Comparison of ENCODE assay signal across 9 cellular contexts in the genomic region with DNA sequence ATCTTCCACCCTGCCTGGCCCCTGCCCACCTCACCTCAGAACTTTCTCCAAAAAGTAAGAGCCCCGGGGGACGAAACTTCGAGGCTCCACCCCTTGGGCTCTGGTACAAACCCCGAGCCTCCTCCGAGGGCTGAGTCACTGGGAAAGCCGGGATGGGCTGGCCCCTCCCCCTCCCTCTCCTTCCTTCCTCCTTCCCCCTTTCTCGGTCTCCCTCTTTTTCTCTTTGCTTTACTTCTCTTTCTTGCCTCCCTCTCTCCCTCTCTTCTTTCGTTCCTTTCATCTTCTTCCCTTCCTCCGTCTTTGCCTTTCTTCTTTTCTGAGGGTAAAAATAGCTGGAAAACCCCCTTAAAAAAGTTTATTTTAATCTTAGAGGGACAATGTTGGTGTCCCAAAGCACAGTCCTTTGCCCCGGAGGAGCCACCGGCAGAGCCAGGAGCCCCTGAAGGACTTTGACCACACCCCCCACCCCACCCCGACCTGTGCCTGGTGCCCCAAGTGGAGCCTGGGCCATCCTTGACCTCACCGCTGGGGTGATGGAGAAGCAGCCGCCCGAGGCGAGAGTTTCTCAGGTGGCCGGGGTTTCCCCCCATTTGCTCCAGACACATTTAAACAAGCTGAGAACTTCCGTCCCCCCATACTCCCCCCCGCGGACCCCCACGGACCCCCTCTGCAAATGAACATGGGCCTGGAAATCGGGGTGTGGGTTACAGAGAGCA. TPM values are rescaled to one million over a fixed set of nuclear protein-coding genes. Genes with fewer than 3 reads are reported as not detected.
DNase-seq lines count a peak whose midpoint lies in the region; ATAC-seq, FAIRE-seq and TF ChIP-seq lines count a peak whose summit lies in the region.
"Had no signal": no experiment of that assay in that cellular context is flagged by ENCODE, and none has a peak within 500 bp of the region (broad histone marks: within the 10 kb centered on the region; RNA-seq: fewer than 3 reads in every experiment).

No MANE protein-coding gene starts in this region.

- TF ChIP-seq EP300 in H1 (IDR thresholded peaks at IDR 0.05; ENCODE audit: borderline replicate concordance in 1 of 2, low read depth in 2 of 2, low read length in 2 of 2): no peak

- 43% methylated on average over 22 of the region's 22 CpGs; no CpG with 5 or more reads in 1 of the 2 experiments for WGBS in H1 (ENCODE audit: extremely low coverage in 1 of 2, insufficient coverage in 1 of 2, insufficient read length in 1 of 2, insufficient replicate concordance in 2 of 2, low coverage in 1 of 2, low lambda C conversion rate in 2 of 2, missing lambda C conversion rate in 1 of 2), 2 experiments

- peak overlapping the region; percentile 97 to 98 (median 98) for H3K27ac Mint-ChIP-seq in nephron

- H3K36me3 ChIP-seq in H1 (ENCODE audit: control insufficient read depth in 2 of 4, insufficient read depth in 4 of 4, low read length in 3 of 4): no peaks in the 10 kb centered on the region

- no peak overlapping the region for H4K91ac ChIP-seq in H1 (replicated peaks; ENCODE audit: insufficient read length, low read length)

- H3K4me2 ChIP-seq in H1 (ENCODE audit: insufficient read depth in 1 of 2, low read depth in 2 of 2, low read length in 2 of 2): peak overlapping the region in 1 of 2 experiments; percentile 6; a peak in 1 of 4 replicates

- H3K4me3 Mint-ChIP-seq in nephron: peak overlapping the region; percentile 45 to 82 (median 66)

- peaks cover 0 to 2% (median 0%) of the 10 kb centered on the region in 4 experiments; a peak in 3 of 7 replicates for H3K27me3 ChIP-seq in H1 (replicated peaks in 1 of 4; ENCODE audit: control insufficient read depth in 3 of 4, extremely low read depth in 1 of 4, insufficient read depth in 3 of 4, low read length in 3 of 4)

- no peak overlapping the region; the same call in 1 of the 2 replicates for H3K18ac ChIP-seq in H1 (ENCODE audit: extremely low read depth, low read length)

- H4K8ac ChIP-seq in H1 (ENCODE audit: extremely low read depth, insufficient read depth, low read length): no peak overlapping the region; the same call in 1 of the 2 replicates

- CTCF ChIA-PET in H1 (lab: Charles Lee; ENCODE audit: partially characterized antibody): interaction anchor here (0.8 to 2.0 kb wide), 8 partner anchors 11 to 78 kb away, joined by 3 to 6 read pairs (median 3); no protein-coding TSS in a partner anchor

- peaks cover 51% of the 10 kb centered on the region for H3K4me1 Mint-ChIP-seq in nephron

- TF ChIP-seq POLR2A in H1 (IDR thresholded peaks at IDR 0.05; ENCODE audit: control extremely low read depth in 1 of 2, low read depth in 2 of 2, low read length in 2 of 2): no peak

- H3K23ac ChIP-seq in H1 (ENCODE audit: insufficient read length): no peak overlapping the region

- H3K4me1 ChIP-seq in H1 (replicated peaks in 1 of 4; ENCODE audit: control insufficient read depth in 3 of 4, insufficient read depth in 4 of 4, low read length in 3 of 4): peaks cover 3 to 50% (median 33%) of the 10 kb centered on the region in 4 experiments

- H3K79me1 ChIP-seq in H1 (ENCODE audit: low read depth, low read length): no peaks in the 10 kb centered on the region

- no peak for TF ChIP-seq RAD21 in H1 (IDR thresholded peaks at IDR 0.05 in 1 of 2, conservative IDR thresholded peaks at IDR 0.05 in 1 of 2; ENCODE audit: low read depth in 2 of 2, low read length in 2 of 2)

- no peak overlapping the region for H2BK120ac ChIP-seq in H1 (replicated peaks; ENCODE audit: low read depth, low read length)

- H2BK20ac ChIP-seq in H1 (ENCODE audit: low read length): no peak overlapping the region

- no peak for FAIRE-seq in H1 (lab: Jason Lieb, UNC)

- no peaks in the 10 kb centered on the region for H3K79me2 ChIP-seq in H1 (ENCODE audit: control insufficient read depth in 1 of 2, insufficient read depth in 2 of 2, low read length in 2 of 2)

- TF ChIP-seq CTCF in H1 (IDR thresholded peaks at IDR 0.05; ENCODE audit: control extremely low read depth in 1 of 3, insufficient read depth in 1 of 3, low read depth in 1 of 3, low read length in 3 of 3) (no peak), nephron (IDR thresholded peaks at IDR 0.05; ENCODE audit: unreplicated experiment in 3 of 3) (no peak)

- no peak for ATAC-seq in HG02973 (IDR thresholded peaks at IDR 0.05; ENCODE audit: unreplicated experiment)
- no peak for ATAC-seq in GM18870 (IDR thresholded peaks at IDR 0.05; ENCODE audit: unreplicated experiment)
- no peak for ATAC-seq in GM18498 (IDR thresholded peaks at IDR 0.05; ENCODE audit: unreplicated experiment)

- no peaks in the 10 kb centered on the region for H4K20me1 ChIP-seq in H1 (replicated peaks in 1 of 2; ENCODE audit: control insufficient read depth in 1 of 2, insufficient read depth in 2 of 2, low read length in 2 of 2)

- no peak overlapping the region for H2BK12ac ChIP-seq in H1 (ENCODE audit: low read depth, low read length)

- no peak overlapping the region for H3K27ac ChIP-seq in H1 (ENCODE audit: low read depth, low read length)

- no peak overlapping the region for H2AK5ac ChIP-seq in H1 (ENCODE audit: low read depth, low read length)

- H3K4me3 ChIP-seq in H1 (ENCODE audit: extremely low read depth in 1 of 4, insufficient read depth in 2 of 4, low read depth in 3 of 4, low read length in 4 of 4): peak overlapping the region in 1 of 4 experiments; percentile 17; a peak in 1 of 8 replicates
- H3K4me3 ChIP-seq: lung had no signal

- H3K56ac ChIP-seq in H1 (replicated peaks; ENCODE audit: insufficient read length, low read depth, low read length): no peak overlapping the region

- H3K4ac ChIP-seq in H1 (replicated peaks; ENCODE audit: insufficient read length, low read depth, low read length): no peak overlapping the region

- no peaks in the 10 kb centered on the region for H3K9me3 Mint-ChIP-seq in nephron

- no peaks in the 10 kb centered on the region for H3K9me3 ChIP-seq in H1 (ENCODE audit: insufficient read depth in 2 of 2, low read depth in 1 of 2, low read length in 1 of 2)

- peak; percentile 86 for DNase-seq in COLO829 (ENCODE audit: low spot score)
- peak; percentile 42 for DNase-seq in MV-4-11 (lab: John Stamatoyannopoulos, UW)
- DNase-seq in H1 (ENCODE audit: low read depth in 1 of 2, low spot score in 2 of 2): peak in 1 of 2 experiments; percentile 74
- DNase-seq in NCI-H82 (lab: John Stamatoyannopoulos, UW): no peak

- POLR2A ChIA-PET in H1 (lab: Charles Lee; ENCODE audit: partially characterized antibody): interaction anchor here (0.8 to 1.8 kb wide), 8 partner anchors 11 to 57 kb away, joined by 3 to 8 read pairs (median 4); no protein-coding TSS in a partner anchor

- H3K23me2 ChIP-seq in H1 (ENCODE audit: low read depth, low read length): peaks cover 3% of the 10 kb centered on the region; the same call in 1 of the 2 replicates

- H2BK5ac ChIP-seq in H1 (ENCODE audit: low read depth, low read length): no peak overlapping the region; the same call in 1 of the 2 replicates

- H3K27me3 Mint-ChIP-seq in nephron (ENCODE audit: low read depth): peaks cover 8% of the 10 kb centered on the region

- H4K5ac ChIP-seq in H1 (ENCODE audit: insufficient read length, low read depth, low read length): no peak overlapping the region

- H2AFZ ChIP-seq in H1 (ENCODE audit: low read length): no peak overlapping the region

- H3K36me3 Mint-ChIP-seq in nephron (ENCODE audit: low read depth): no peaks in the 10 kb centered on the region

- no peak overlapping the region for H3K14ac ChIP-seq in H1 (ENCODE audit: insufficient read length)

- no peak overlapping the region for H2BK15ac ChIP-seq in H1 (ENCODE audit: low read length)

- no peak overlapping the region for H3K9ac ChIP-seq in H1 (replicated peaks in 1 of 4; ENCODE audit: extremely low read depth in 1 of 4, low read depth in 3 of 4, low read length in 3 of 4)

TF ChIP-seq in H1, 55 proteins besides CTCF, POLR2A, EP300 and RAD21:
- no peak for TF ChIP-seq NRF1 (IDR thresholded peaks at IDR 0.05; ENCODE audit: low read depth, low read length)
- no peak for TF ChIP-seq RBBP5 (IDR thresholded peaks at IDR 0.05; ENCODE audit: borderline replicate concordance, low read depth, low read length)
- TF ChIP-seq TAF7 (optimal IDR thresholded peaks at IDR 0.05; ENCODE audit: borderline replicate concordance, low read depth, low read length): no peak
- TF ChIP-seq MAX (IDR thresholded peaks at IDR 0.05): no peak
- peak; percentile 50; the same call in 1 of the 2 replicates for TF ChIP-seq SP1 (IDR thresholded peaks at IDR 0.05; ENCODE audit: low read depth, low read length)
- no peak for TF ChIP-seq SIRT6 (IDR thresholded peaks at IDR 0.05; ENCODE audit: low read length)
- TF ChIP-seq TCF12 (IDR thresholded peaks at IDR 0.05; ENCODE audit: low read depth, low read length): no peak
- TF ChIP-seq POU5F1 (IDR thresholded peaks at IDR 0.05; ENCODE audit: low read depth, low read length): no peak
- TF ChIP-seq RXRA (IDR thresholded peaks at IDR 0.05; ENCODE audit: insufficient read depth, low read depth, low read length): no peak
- TF ChIP-seq TAF1 (IDR thresholded peaks at IDR 0.05; ENCODE audit: low read depth, low read length): no peak
- TF ChIP-seq SIN3A (conservative IDR thresholded peaks at IDR 0.05 in 1 of 2, IDR thresholded peaks at IDR 0.05 in 1 of 2; ENCODE audit: low read depth in 1 of 2, low read length in 2 of 2): no peak
- no peak for TF ChIP-seq YY1 (IDR thresholded peaks at IDR 0.05; ENCODE audit: low read depth, low read length)
- TF ChIP-seq JUND (IDR thresholded peaks at IDR 0.05; ENCODE audit: low read length): peak; percentile 62

RNA-seq across cellular contexts. Expression of gene NOTCH1, which starts 5.7 kb away (rescaled TPM):
- total RNA-seq in H1 (2021; fragmentation: NEBNext Ultra II Directional; extraction: Animal tissue kit (Norgen Biotek cat#: 25700)): 55.6 and 60.9 TPM in 2 replicates
- 6.9 and 19.9 TPM in 2 replicates for polyA plus RNA-seq in H1 (2011; rRNA removed)
- polyA plus RNA-seq in H1 (2011; cell fraction: cytosol; rRNA removed): 7.3 TPM
- polyA plus RNA-seq in H1 (2011; cell fraction: nucleus; rRNA removed): 41.0 TPM
- 17.4 to 31.4 TPM (median 28.7 TPM) in 4 replicates for polyA plus RNA-seq in H1 (2012, experiment 1 of 2)
- 20.1 TPM for polyA plus RNA-seq in H1 (2012, experiment 2 of 2)
- polyA plus RNA-seq in H1 (2013, experiment 1 of 2): 33.5 TPM
- polyA plus RNA-seq in H1 (2013, experiment 2 of 2): 26.3 TPM
- polyA minus RNA-seq in H1 (2011; rRNA and poly(A)+ RNA removed): 12.2 and 13.8 TPM in 2 replicates
- polyA minus RNA-seq in H1 (2011; cell fraction: cytosol; rRNA and poly(A)+ RNA removed): 58.8 TPM
- 41.9 TPM for polyA minus RNA-seq in H1 (2011; cell fraction: nucleus; rRNA and poly(A)+ RNA removed)
